ENCODE assay signal across 20 cellular contexts in the genomic region with DNA sequence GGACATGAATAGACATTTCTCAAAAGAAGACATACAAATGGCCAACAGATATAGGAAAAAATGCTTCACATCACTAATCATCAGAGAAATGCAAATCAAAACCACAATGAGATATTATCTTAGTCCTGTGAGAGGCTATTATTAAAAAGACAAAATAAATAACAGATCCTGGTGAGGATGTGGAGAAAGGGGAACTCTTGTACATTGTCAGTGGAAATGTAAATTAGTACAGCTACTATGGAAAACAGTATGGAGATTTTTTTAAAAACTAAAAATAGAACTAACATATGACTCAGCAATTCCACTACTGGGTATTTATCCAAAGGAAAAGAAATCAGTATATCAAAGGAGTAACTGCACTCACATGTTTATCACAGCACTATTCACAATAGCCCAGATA.
A peak's percentile ranks its signal among the peaks of the same experiment; 100 is the strongest.
DNase-seq lines count a peak whose midpoint lies in the region; ATAC-seq, FAIRE-seq and TF ChIP-seq lines count a peak whose summit lies in the region.
"Had no signal": no experiment of that assay in that cellular context is flagged by ENCODE, and none has a peak within 500 bp of the region (broad histone marks: within the 10 kb centered on the region; RNA-seq: fewer than 3 reads in every experiment).

No MANE protein-coding gene starts in this region.

- POLR2A ChIA-PET in A549 (lab: Yijun Ruan, JAX), result no interaction called here

- H3K4me1 Mint-ChIP-seq in HFFc6 (ENCODE audit: low read depth), result peaks cover 69% of the 10 kb centered on the region
- H3K4me1 Mint-ChIP-seq: natural killer cell had no signal

- H3K36me3 Mint-ChIP-seq in HFFc6 (ENCODE audit: low read depth), result peaks cover 6% of the 10 kb centered on the region
- H3K36me3 Mint-ChIP-seq: natural killer cell had no signal

- TF ChIP-seq POLR2A in A549 (IDR thresholded peaks at IDR 0.05; ENCODE audit: low read length) (no peak), testis (IDR thresholded peaks at IDR 0.05) (no peak)

- no peak overlapping the region for H3K4me3 ChIP-seq in A549
- no peak overlapping the region for H3K4me3 ChIP-seq in adipocyte (ENCODE audit: low read length)
- H3K4me3 ChIP-seq in lower lobe of right lung, result no peak overlapping the region
- no peak overlapping the region for H3K4me3 ChIP-seq in testis
- H3K4me3 ChIP-seq: upper lobe of right lung had no signal

- no peaks in the 10 kb centered on the region for H3K27me3 Mint-ChIP-seq in HFFc6 (ENCODE audit: insufficient read depth)
- H3K27me3 Mint-ChIP-seq: stimulated activated naive CD8-positive, alpha-beta T cell treated with anti-CD3 and anti-CD28 coated beads, Interleukin-15, Interleukin-2, amounts not matched to agents 100 ng/mL and 50 ng/mL, for 24 hours had no signal

- peak overlapping the region; percentile 79 for H3K27ac Mint-ChIP-seq in HFFc6
- H3K27ac Mint-ChIP-seq: natural killer cell had no signal

- no peak overlapping the region for H3K9ac ChIP-seq in adipocyte (ENCODE audit: low read length)

- intact Hi-C loops in lower lobe of right lung (cut with DNase I), result no loop called here
- intact Hi-C loops in testis (cut with DNase I; ENCODE audit: low total_unique reads), result no loop called here

- FAIRE-seq in A549 (lab: Jason Lieb, UNC), result no peak
- FAIRE-seq: HTR-8/SVneo, keratinocyte had no signal

- TF ChIP-seq EP300 in A549 (IDR thresholded peaks at IDR 0.05), result no peak

- peaks cover 5% of the 10 kb centered on the region for H3K9me3 Mint-ChIP-seq in HFFc6

- CTCF ChIA-PET in A549 (lab: Yijun Ruan, JAX), result no interaction called here

- H3K4me3 Mint-ChIP-seq in HFFc6, result peak overlapping the region; percentile 44; the same call in 1 of the 2 replicates
- H3K4me3 Mint-ChIP-seq: natural killer cell; stimulated activated naive CD8-positive, alpha-beta T cell treated with anti-CD3 and anti-CD28 coated beads, Interleukin-15, Interleukin-2, amounts not matched to agents 100 ng/mL and 50 ng/mL, for 24 hours had no signal

- H3K4me1 ChIP-seq in A549 (peaks cover 23% of the 10 kb centered on the region), adipocyte (ENCODE audit: control insufficient read depth, insufficient read depth, low read length) (peaks cover 15% of the 10 kb centered on the region), lower lobe of right lung (no peaks in the 10 kb centered on the region), testis (no peaks in the 10 kb centered on the region)

- ATAC-seq in A549 (no peak), lower lobe of right lung (no peak)
- ATAC-seq: natural killer cell, upper lobe of right lung had no signal

- DNase-seq in A549 (ENCODE audit: low read depth in 1 of 2, low spot score in 1 of 2) (no peak), HFFc6 (peak; percentile 82), adipocyte (ENCODE audit: low read depth) (peak; percentile 64), foreskin melanocyte (peak; percentile 79), lower lobe of right lung (no peak), NCI-H1436 treated with DMSO at 0.1 percent for 48 hours (lab: John Stamatoyannopoulos, UW) (no peak), testis (no peak)
- DNase-seq in central memory CD4-positive, alpha-beta T cell, result no peak
- DNase-seq: activated gamma-delta T cell treated with Interleukin-2 at 50 U/mL for 16 hours, anterior cingulate cortex, mesendoderm, natural killer cell, NCI-H1694, NCI-H446, SHP77 treated with DMSO at 0.1 percent for 48 hours, T-helper 9 cell, upper lobe of right lung had no signal

- 0 out of 3 replicates have a peak overlapping the region, but pooled peaks have one; percentile 16 for H3K4me2 ChIP-seq in A549

- TF ChIP-seq RAD21 in A549 (conservative IDR thresholded peaks at IDR 0.05 in 1 of 2, IDR thresholded peaks at IDR 0.05 in 1 of 2), result no peak

- H3K9me3 ChIP-seq in A549 (peaks cover 6% of the 10 kb centered on the region; the same call in 1 of the 3 replicates), adipocyte (ENCODE audit: control insufficient read depth, low read length) (no peaks in the 10 kb centered on the region), lower lobe of right lung (peaks cover 2% of the 10 kb centered on the region), testis (no peaks in the 10 kb centered on the region)
- H3K9me3 ChIP-seq: upper lobe of right lung had no signal

- H3K27ac ChIP-seq in A549, result peak overlapping the region; percentile 2 to 54; a peak in 4 of 6 replicates
- no peak overlapping the region for H3K27ac ChIP-seq in lower lobe of right lung
- H3K27ac ChIP-seq in testis, result no peak overlapping the region
- H3K27ac ChIP-seq: upper lobe of right lung had no signal

- TF ChIP-seq CTCF in A549 (IDR thresholded peaks at IDR 0.05), result no peak
- TF ChIP-seq CTCF in HFFc6 (IDR thresholded peaks at IDR 0.05), result no peak
- TF ChIP-seq CTCF in lower lobe of right lung (IDR thresholded peaks at IDR 0.05), result no peak
- no peak for TF ChIP-seq CTCF in testis (IDR thresholded peaks at IDR 0.05)

- H3K36me3 ChIP-seq in adipocyte (ENCODE audit: control insufficient read depth, insufficient read depth, low read length, severe bottlenecking), result no peaks in the 10 kb centered on the region
- H3K36me3 ChIP-seq in lower lobe of right lung, result no peaks in the 10 kb centered on the region
- no peaks in the 10 kb centered on the region for H3K36me3 ChIP-seq in testis (ENCODE audit: low read depth, missing control alignments)
- H3K36me3 ChIP-seq: upper lobe of right lung had no signal

- no peaks in the 10 kb centered on the region for H3K27me3 ChIP-seq in adipocyte (replicated peaks; ENCODE audit: control insufficient read depth, insufficient read depth, low read length)
- no peaks in the 10 kb centered on the region for H3K27me3 ChIP-seq in lower lobe of right lung (ENCODE audit: low read depth)
- H3K27me3 ChIP-seq in testis, result no peaks in the 10 kb centered on the region
- H3K27me3 ChIP-seq: upper lobe of right lung had no signal

TF ChIP-seq in A549, 52 proteins besides CTCF, POLR2A, EP300 and RAD21:
- peak; percentile 69 for TF ChIP-seq NFE2L2 (conservative IDR thresholded peaks at IDR 0.05; ENCODE audit: low read length)
- TF ChIP-seq, protein P1, sequence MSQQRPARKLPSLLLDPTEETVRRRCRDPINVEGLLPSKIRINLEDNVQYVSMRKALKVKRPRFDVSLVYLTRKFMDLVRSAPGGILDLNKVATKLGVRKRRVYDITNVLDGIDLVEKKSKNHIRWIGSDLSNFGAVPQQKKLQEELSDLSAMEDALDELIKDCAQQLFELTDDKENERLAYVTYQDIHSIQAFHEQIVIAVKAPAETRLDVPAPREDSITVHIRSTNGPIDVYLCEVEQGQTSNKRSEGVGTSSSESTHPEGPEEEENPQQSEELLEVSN (IDR thresholded peaks at IDR 0.05; ENCODE audit: borderline replicate concordance, low read depth), result no peak
- TF ChIP-seq NPAS2 (CRISPR knock-in tag; IDR thresholded peaks at IDR 0.05; ENCODE audit: borderline replicate concordance), result no peak
- peak; percentile 93 for TF ChIP-seq MAFK (IDR thresholded peaks at IDR 0.05; ENCODE audit: partially characterized antibody)

Comparison
In these comparisons a context has a peak if more than half of its experiments do, and no peak if none do; other contexts are left out.
1. DNase-seq: peak in HFFc6 (single experiment), adipocyte (single experiment) and foreskin melanocyte (single experiment); none in A549 (0 of 2), lower lobe of right lung (single experiment), central memory CD4-positive, alpha-beta T cell (single experiment), NCI-H1436 treated with DMSO at 0.1 percent for 48 hours (single experiment) and testis (single experiment).
2. H3K27ac ChIP-seq: peak in A549 (2 of 2); none in lower lobe of right lung (single experiment) and testis (0 of 2).